Comparison of ENCODE assay signal across 7 cellular contexts in genomic region chr5:71230839-71231505, GRCh38.
A peak's percentile ranks its signal among the peaks of the same experiment; 100 is the strongest.
DNase-seq lines count a peak whose midpoint lies in the region; ATAC-seq, FAIRE-seq and TF ChIP-seq lines count a peak whose summit lies in the region.
"Not testable (repeated sequence)": the region's sequence is repeated elsewhere in the genome, so short reads cannot be mapped to it uniquely, and the experiment has no call there.

No MANE protein-coding gene starts in this region.

- TF ChIP-seq RAD21 in K562 (CRISPR knock-in tag; conservative IDR thresholded peaks at IDR 0.05 in 1 of 2, IDR thresholded peaks at IDR 0.05 in 1 of 2): not testable (repeated sequence)

- peak; percentile 8 for DNase-seq in T-helper 2 cell treated with Interferon-gamma antibody and Interleukin-4, amounts not matched to agents 5 μg/mL and 100 μg/mL, for 36 hours (ENCODE audit: low spot score)
- peak; percentile 5 for DNase-seq in activated CD4-positive, alpha-beta T cell treated with anti-CD3 and anti-CD28 coated beads, Interleukin-2, amount 10 ng/mL, durations not matched to agents 7 days and 5 days
- DNase-seq in activated T-helper 1 cell treated with anti-CD3 and anti-CD28 coated beads, Interleukin-12 subunit alpha, Interleukin-12 subunit beta, Interleukin-2, Interleukin-4 antibody, amounts not matched to agents 30 ng/mL and 10 ng/mL and 1 ng/mL, durations not matched to agents 14 hours and 24 hours and 36 hours (ENCODE audit: low spot score): peak; percentile 3
- DNase-seq in K562 (ENCODE audit: extremely low read depth in 1 of 4, low spot score in 3 of 4): not testable (repeated sequence)
- DNase-seq in right cardiac atrium (peak in 2 of 3 donors; percentile 2 to 9), sciatic nerve (ENCODE audit: low spot score) (peak; percentile 32), upper lobe of right lung (peak; percentile 0)

- not testable (repeated sequence) for H3K4me2 ChIP-seq in K562 (ENCODE audit: insufficient read depth, low read length)

- in situ Hi-C loops in K562 (cut with MboI): loop anchor here (25.0 kb wide), 1 partner anchor 219 kb away; no protein-coding TSS in a partner anchor

- not testable (repeated sequence) for TF ChIP-seq POLR2A in K562 (conservative IDR thresholded peaks at IDR 0.05)

- BruUV-seq in K562 (replicated peaks; lab: Mats Ljungman, UMichigan): not testable (repeated sequence)

- H2AFZ ChIP-seq in K562 (ENCODE audit: low read depth, low read length): not testable (repeated sequence)

- 84% methylated on average over 4 of the region's 7 CpGs for WGBS in K562 (ENCODE audit: insufficient coverage, low coverage, missing lambda C conversion rate)
- WGBS in right cardiac atrium: 96% methylated on average over 5 of the region's 7 CpGs

- not testable (repeated sequence) for H3K4me1 ChIP-seq in K562 (replicated peaks in 1 of 2; ENCODE audit: control insufficient read depth in 2 of 2, insufficient read depth in 2 of 2, low read length in 2 of 2); right cardiac atrium (ENCODE audit: control insufficient read depth, insufficient read depth, low read length); upper lobe of right lung

- not testable (repeated sequence) for H3K27me3 Mint-ChIP-seq in T-helper 2 cell treated with Interferon-gamma antibody and Interleukin-4, amounts not matched to agents 5 μg/mL and 100 μg/mL, for 36 hours (ENCODE audit: low read depth); activated CD4-positive, alpha-beta T cell treated with anti-CD3 and anti-CD28 coated beads, Interleukin-2, amount 10 ng/mL, durations not matched to agents 7 days and 5 days; activated T-helper 1 cell treated with anti-CD3 and anti-CD28 coated beads, Interleukin-12 subunit alpha, Interleukin-12 subunit beta, Interleukin-2, Interleukin-4 antibody, amounts not matched to agents 30 ng/mL and 10 ng/mL and 1 ng/mL, durations not matched to agents 14 hours and 24 hours and 36 hours (ENCODE audit: insufficient read depth)

- not testable (repeated sequence) for H3K36me3 ChIP-seq in K562 (ENCODE audit: control insufficient read depth, insufficient read depth, low read length); upper lobe of right lung

- POLR2A ChIA-PET in activated CD4-positive, alpha-beta T cell treated with anti-CD3 and anti-CD28 coated beads, Interleukin-2, amount 10 ng/mL, durations not matched to agents 7 days and 5 days (lab: Charles Lee); K562 (lab: Yijun Ruan, JAX): not testable (repeated sequence)

- not testable (repeated sequence) for ATAC-seq in K562, right cardiac atrium, sciatic nerve, upper lobe of right lung

- CTCF ChIA-PET in activated CD4-positive, alpha-beta T cell treated with anti-CD3 and anti-CD28 coated beads, Interleukin-2, amount 10 ng/mL, durations not matched to agents 7 days and 5 days (lab: Charles Lee); K562 (lab: Yijun Ruan, JAX; ENCODE audit: low intra/inter-chr PET ratio): not testable (repeated sequence)

- not testable (repeated sequence) for H3K9me3 Mint-ChIP-seq in T-helper 2 cell treated with Interferon-gamma antibody and Interleukin-4, amounts not matched to agents 5 μg/mL and 100 μg/mL, for 36 hours; activated CD4-positive, alpha-beta T cell treated with anti-CD3 and anti-CD28 coated beads, Interleukin-2, amount 10 ng/mL, durations not matched to agents 7 days and 5 days; activated T-helper 1 cell treated with anti-CD3 and anti-CD28 coated beads, Interleukin-12 subunit alpha, Interleukin-12 subunit beta, Interleukin-2, Interleukin-4 antibody, amounts not matched to agents 30 ng/mL and 10 ng/mL and 1 ng/mL, durations not matched to agents 14 hours and 24 hours and 36 hours

- TF ChIP-seq EP300 in K562 (IDR thresholded peaks at IDR 0.05; ENCODE audit: low read length): not testable (repeated sequence)

- intact Hi-C loops in activated T-helper 1 cell treated with anti-CD3 and anti-CD28 coated beads, Interleukin-12 subunit alpha, Interleukin-12 subunit beta, Interleukin-2, Interleukin-4 antibody, amounts not matched to agents 30 ng/mL and 10 ng/mL and 1 ng/mL, durations not matched to agents 14 hours and 24 hours and 36 hours (cut with micrococcal nuclease); K562 (cut with micrococcal nuclease); right cardiac atrium (cut with DNase I); sciatic nerve (cut with DNase I); upper lobe of right lung (cut with DNase I): not testable (repeated sequence)

- H3K9ac ChIP-seq in K562 (ENCODE audit: insufficient read depth in 1 of 2, low read depth in 2 of 2, low read length in 2 of 2): not testable (repeated sequence)

- H3K27me3 ChIP-seq in K562 (ENCODE audit: control insufficient read depth in 2 of 2, insufficient read depth in 2 of 2, low read length in 2 of 2); right cardiac atrium (ENCODE audit: control insufficient read depth, insufficient read depth); upper lobe of right lung: not testable (repeated sequence)

- not testable (repeated sequence) for H4K20me1 ChIP-seq in K562 (replicated peaks; ENCODE audit: control insufficient read depth, insufficient read depth, low read length)

- not testable (repeated sequence) for H3K4me1 Mint-ChIP-seq in T-helper 2 cell treated with Interferon-gamma antibody and Interleukin-4, amounts not matched to agents 5 μg/mL and 100 μg/mL, for 36 hours (ENCODE audit: low read depth); activated CD4-positive, alpha-beta T cell treated with anti-CD3 and anti-CD28 coated beads, Interleukin-2, amount 10 ng/mL, durations not matched to agents 7 days and 5 days; activated T-helper 1 cell treated with anti-CD3 and anti-CD28 coated beads, Interleukin-12 subunit alpha, Interleukin-12 subunit beta, Interleukin-2, Interleukin-4 antibody, amounts not matched to agents 30 ng/mL and 10 ng/mL and 1 ng/mL, durations not matched to agents 14 hours and 24 hours and 36 hours (ENCODE audit: low read depth)

- FAIRE-seq in K562 (lab: Jason Lieb, UNC): not testable (repeated sequence)

- H3K9me3 ChIP-seq in K562 (replicated peaks; ENCODE audit: control insufficient read depth, insufficient read depth, low read depth, low read length); right cardiac atrium (ENCODE audit: control insufficient read depth, low read length); upper lobe of right lung: not testable (repeated sequence)

- not testable (repeated sequence) for H3K79me2 ChIP-seq in K562 (ENCODE audit: control insufficient read depth, insufficient read depth, low read length)

- not testable (repeated sequence) for H3K27ac ChIP-seq in K562 (ENCODE audit: extremely low read depth, low read depth, low read length); right cardiac atrium (ENCODE audit: low read length); upper lobe of right lung

- not testable (repeated sequence) for H3K27ac Mint-ChIP-seq in T-helper 2 cell treated with Interferon-gamma antibody and Interleukin-4, amounts not matched to agents 5 μg/mL and 100 μg/mL, for 36 hours; activated CD4-positive, alpha-beta T cell treated with anti-CD3 and anti-CD28 coated beads, Interleukin-2, amount 10 ng/mL, durations not matched to agents 7 days and 5 days; activated T-helper 1 cell treated with anti-CD3 and anti-CD28 coated beads, Interleukin-12 subunit alpha, Interleukin-12 subunit beta, Interleukin-2, Interleukin-4 antibody, amounts not matched to agents 30 ng/mL and 10 ng/mL and 1 ng/mL, durations not matched to agents 14 hours and 24 hours and 36 hours

- H3K4me3 ChIP-seq in K562; right cardiac atrium (ENCODE audit: low read length); upper lobe of right lung: not testable (repeated sequence)

- not testable (repeated sequence) for H3K36me3 Mint-ChIP-seq in T-helper 2 cell treated with Interferon-gamma antibody and Interleukin-4, amounts not matched to agents 5 μg/mL and 100 μg/mL, for 36 hours (ENCODE audit: low read depth); activated CD4-positive, alpha-beta T cell treated with anti-CD3 and anti-CD28 coated beads, Interleukin-2, amount 10 ng/mL, durations not matched to agents 7 days and 5 days (ENCODE audit: low read depth); activated T-helper 1 cell treated with anti-CD3 and anti-CD28 coated beads, Interleukin-12 subunit alpha, Interleukin-12 subunit beta, Interleukin-2, Interleukin-4 antibody, amounts not matched to agents 30 ng/mL and 10 ng/mL and 1 ng/mL, durations not matched to agents 14 hours and 24 hours and 36 hours (ENCODE audit: low read depth)

- TF ChIP-seq CTCF in K562 (IDR thresholded peaks at IDR 0.05 in 2 of 3, conservative IDR thresholded peaks at IDR 0.05 in 1 of 3; ENCODE audit: insufficient read depth in 2 of 3, low read depth in 1 of 3, low read length in 3 of 3); upper lobe of right lung (IDR thresholded peaks at IDR 0.05): not testable (repeated sequence)

- H3K9me1 ChIP-seq in K562 (ENCODE audit: control insufficient read depth, insufficient read depth, low read length): not testable (repeated sequence)

- not testable (repeated sequence) for H3K4me3 Mint-ChIP-seq in T-helper 2 cell treated with Interferon-gamma antibody and Interleukin-4, amounts not matched to agents 5 μg/mL and 100 μg/mL, for 36 hours; activated CD4-positive, alpha-beta T cell treated with anti-CD3 and anti-CD28 coated beads, Interleukin-2, amount 10 ng/mL, durations not matched to agents 7 days and 5 days; activated T-helper 1 cell treated with anti-CD3 and anti-CD28 coated beads, Interleukin-12 subunit alpha, Interleukin-12 subunit beta, Interleukin-2, Interleukin-4 antibody, amounts not matched to agents 30 ng/mL and 10 ng/mL and 1 ng/mL, durations not matched to agents 14 hours and 24 hours and 36 hours

TF ChIP-seq in K562, 482 proteins besides CTCF, POLR2A, EP300 and RAD21 (continues in another document):
- TF ChIP-seq CEBPB (tag; IDR thresholded peaks at IDR 0.05) (peak; percentile 38; the same call in 1 of the 2 replicates), CEBPG (tag; conservative IDR thresholded peaks at IDR 0.05 in 1 of 2, IDR thresholded peaks at IDR 0.05 in 1 of 2) (peak; percentile 39 to 73; a peak in 2 of 4 replicates)
- not testable (repeated sequence) for TF ChIP-seq CEBPG (CRISPR knock-in tag; IDR thresholded peaks at IDR 0.05)
